In genomic region chr15:92847841-92848240, GRCh38 we compare ENCODE assay signal across 12 cellular contexts.
"Had no signal": no experiment of that assay in that cellular context is flagged by ENCODE, and none has a peak within 500 bp of the region (broad histone marks: within the 10 kb centered on the region; RNA-seq: fewer than 3 reads in every experiment).

No MANE protein-coding gene starts in this region.

- DNase-seq: activated CD4-positive, alpha-beta T cell treated with anti-CD3 and anti-CD28 coated beads for 48 hours; activated T-cell treated with anti-CD3 and anti-CD28 coated beads, Interleukin-2, amount 50 U/mL, for 48 hours; foreskin melanocyte; head of caudate nucleus; left colon; retina; stimulated activated CD4-positive, alpha-beta T cell treated with anti-CD3 and anti-CD28 coated beads, Interleukin-4, amount 100 ng/mL, for 1 hour; stimulated activated CD8-positive, alpha-beta memory T cell treated with anti-CD3 and anti-CD28 coated beads, Interleukin-4, amount 100 ng/mL, for 48 hours; thyroid gland; WERI-Rb-1 had no signal

- H3K9me3 ChIP-seq: ascending aorta, esophagus muscularis mucosa, thyroid gland had no signal

- ATAC-seq: left colon had no signal
